ENCODE assay signal across 14 cellular contexts in genomic region chr20:25084616-25085187, GRCh38. TPM values are rescaled to one million over a fixed set of nuclear protein-coding genes. Genes with fewer than 3 reads are reported as not detected.
DNase-seq lines count a peak whose midpoint lies in the region; ATAC-seq and TF ChIP-seq lines count a peak whose summit lies in the region.
"Had no signal": no experiment of that assay in that cellular context is flagged by ENCODE, and none has a peak within 500 bp of the region (broad histone marks: within the 10 kb centered on the region; RNA-seq: fewer than 3 reads in every experiment).

No MANE protein-coding gene starts in this region.

- in situ Hi-C loops in GM23248 (cut with MboI), result no loop called here

- DNase-seq in left ventricle myocardium inferior, result no peak
- DNase-seq in left cardiac atrium, result no peak
- no peak for DNase-seq in WERI-Rb-1
- no peak for DNase-seq in GOT3 (lab: John Stamatoyannopoulos, UW)
- DNase-seq in tibial artery, result no peak
- no peak for DNase-seq in upper lobe of right lung
- no peak for DNase-seq in GM23248
- DNase-seq: effector CD8-positive, alpha-beta T cell; NCI-H226 had no signal

- TF ChIP-seq CTCF in left ventricle myocardium inferior (IDR thresholded peaks at IDR 0.05; ENCODE audit: borderline replicate concordance), result no peak
- no peak for TF ChIP-seq CTCF in WERI-Rb-1 (IDR thresholded peaks at IDR 0.05; ENCODE audit: low read depth, low read length)
- no peak for TF ChIP-seq CTCF in tibial artery (IDR thresholded peaks at IDR 0.05)
- TF ChIP-seq CTCF in upper lobe of right lung (IDR thresholded peaks at IDR 0.05), result no peak

- H4K20me1 ChIP-seq in GM23248 (ENCODE audit: insufficient read depth), result no peaks in the 10 kb centered on the region
- H4K20me1 ChIP-seq: BLaER1 treated with 17β-estradiol and CSF1 and Interleukin-3, amounts not matched to agents 10 nM and 100 nM had no signal

- H3F3A ChIP-seq in GM23248 (ENCODE audit: insufficient read depth), result no peaks in the 10 kb centered on the region

- no peaks in the 10 kb centered on the region for H3K9me2 ChIP-seq in GM23248 (ENCODE audit: insufficient read depth)

- intact Hi-C loops in left ventricle myocardium inferior (cut with micrococcal nuclease), result loop anchor here (10.0 kb wide), 1 partner anchor 80 kb away; no protein-coding TSS in a partner anchor
- intact Hi-C loops in left cardiac atrium (cut with DNase I), result loop anchor here in 1 of 2 donors (5.0 kb wide), 1 partner anchor 93 kb away; no protein-coding TSS in a partner anchor
- intact Hi-C loops in tibial artery (cut with DNase I; ENCODE audit: low total_unique reads), result no loop called here
- intact Hi-C loops in upper lobe of right lung (cut with DNase I), result no loop called here

- H3K4me3 ChIP-seq in left ventricle myocardium inferior (peak overlapping the region; percentile 33), WERI-Rb-1 (ENCODE audit: low read depth, low read length) (peak overlapping the region; percentile 48), iPS-18c (ENCODE audit: insufficient read depth, low read depth, low read length) (peak overlapping the region; percentile 24; the same call in 1 of the 2 replicates), tibial artery (no peak overlapping the region), upper lobe of right lung (no peak overlapping the region), GM23248 (no peak overlapping the region)
- H3K4me3 ChIP-seq: BLaER1 treated with 17β-estradiol and CSF1 and Interleukin-3, amounts not matched to agents 10 nM and 100 nM had no signal

- H3K9me3 ChIP-seq in left ventricle myocardium inferior (replicated peaks) (no peaks in the 10 kb centered on the region), WERI-Rb-1 (ENCODE audit: severe bottlenecking) (no peaks in the 10 kb centered on the region), iPS-18c (ENCODE audit: control insufficient read depth, insufficient read depth, low read length) (peaks cover 2% of the 10 kb centered on the region), tibial artery (no peaks in the 10 kb centered on the region), upper lobe of right lung (no peaks in the 10 kb centered on the region), GM23248 (ENCODE audit: low read depth) (no peaks in the 10 kb centered on the region)

- peaks cover 100% of the 10 kb centered on the region for H3K27me3 ChIP-seq in left ventricle myocardium inferior (ENCODE audit: low read depth)
- peaks cover 43% of the 10 kb centered on the region for H3K27me3 ChIP-seq in WERI-Rb-1 (ENCODE audit: insufficient read depth, low read depth, severe bottlenecking)
- H3K27me3 ChIP-seq in tibial artery, result peaks cover 3 to 98% of the 10 kb centered on the region in 2 donors
- peaks cover 77% of the 10 kb centered on the region for H3K27me3 ChIP-seq in upper lobe of right lung
- peaks cover 79% of the 10 kb centered on the region for H3K27me3 ChIP-seq in GM23248 (replicated peaks; ENCODE audit: insufficient read depth)
- H3K27me3 ChIP-seq: BLaER1 treated with 17β-estradiol and CSF1 and Interleukin-3, amounts not matched to agents 10 nM and 100 nM had no signal

- H3K27ac ChIP-seq in left ventricle myocardium inferior (replicated peaks) (no peak overlapping the region), WERI-Rb-1 (no peak overlapping the region), tibial artery (no peak overlapping the region), upper lobe of right lung (no peak overlapping the region), GM23248 (no peak overlapping the region)
- H3K27ac ChIP-seq: BLaER1 treated with 17β-estradiol and CSF1 and Interleukin-3, amounts not matched to agents 10 nM and 100 nM had no signal

- H3K36me3 ChIP-seq in left ventricle myocardium inferior (no peaks in the 10 kb centered on the region), WERI-Rb-1 (no peaks in the 10 kb centered on the region), tibial artery (no peaks in the 10 kb centered on the region), upper lobe of right lung (no peaks in the 10 kb centered on the region), GM23248 (ENCODE audit: low read depth) (no peaks in the 10 kb centered on the region)
- H3K36me3 ChIP-seq: BLaER1 treated with 17β-estradiol and CSF1 and Interleukin-3, amounts not matched to agents 10 nM and 100 nM had no signal

- H3K9ac ChIP-seq in GM23248, result no peak overlapping the region
- H3K9ac ChIP-seq: BLaER1 treated with 17β-estradiol and CSF1 and Interleukin-3, amounts not matched to agents 10 nM and 100 nM had no signal

- no peaks in the 10 kb centered on the region for H3K79me2 ChIP-seq in GM23248 (ENCODE audit: insufficient read depth)

- 4% methylated on average over 37 of the region's 37 CpGs for WGBS in GM23248 (ENCODE audit: low coverage in 1 of 2, low lambda C conversion rate in 2 of 2, missing lambda C conversion rate in 2 of 2), 2 experiments

- H2AFZ ChIP-seq in GM23248, result no peak overlapping the region

- no peak for ATAC-seq in left cardiac atrium
- ATAC-seq in upper lobe of right lung, result no peak

- H3K4me1 ChIP-seq in left ventricle myocardium inferior (peaks cover 32% of the 10 kb centered on the region), tibial artery (peaks cover 0 to 34% (median 24%) of the 10 kb centered on the region in 4 donors), upper lobe of right lung (peaks cover 7% of the 10 kb centered on the region), GM23248 (ENCODE audit: insufficient read depth) (no peaks in the 10 kb centered on the region)

- H3K4me2 ChIP-seq in GM23248 (ENCODE audit: unreplicated experiment), result no peak overlapping the region
- H3K4me2 ChIP-seq: BLaER1 treated with 17β-estradiol and CSF1 and Interleukin-3, amounts not matched to agents 10 nM and 100 nM had no signal

RNA-seq across cellular contexts. Expression of gene VSX1, which starts 2.8 kb away (rescaled TPM):
- total RNA-seq in left ventricle myocardium inferior (0.33 TPM), left cardiac atrium (under 1 TPM in 1 of 2 donors, not detected in 1; 0.38 TPM), upper lobe of right lung (not detected)
- total RNA-seq in GM23248 (2014; rRNA removed; shearing (Covaris generic)), result not detected in 2 replicates
- not detected in 2 replicates for polyA plus RNA-seq in GM23248 (2016; fragmentation: Nextera tagmentation; extraction: Ambion mirVana)
- total RNA-seq: astrocyte, lower leg skin, osteoblast had no signal

RNA-seq across cellular contexts. Expression of gene ACSS1, which starts 26.8 kb away (rescaled TPM):
- 159 TPM for total RNA-seq in left ventricle myocardium inferior
- total RNA-seq in left cardiac atrium, result 10 to 100 TPM; 27.9 to 55.0 TPM
- 37.2 TPM for total RNA-seq in upper lobe of right lung
- total RNA-seq in GM23248 (2014; rRNA removed; shearing (Covaris generic)), result under 0.01 and 1.1 TPM in 2 replicates
- 0.61 and 0.94 TPM in 2 replicates for polyA plus RNA-seq in GM23248 (2016; fragmentation: Nextera tagmentation; extraction: Ambion mirVana)

Comparison
In these comparisons a context has a peak if more than half of its experiments do, and no peak if none do; other contexts are left out.
1. H3K4me3 ChIP-seq: peak in left ventricle myocardium inferior (single experiment), WERI-Rb-1 (single experiment) and iPS-18c (single experiment); none in tibial artery (0 of 2), upper lobe of right lung (single experiment) and GM23248 (single experiment).
2. RNA of gene ACSS1, which starts 26.8 kb away (total RNA-seq): 159 TPM in left ventricle myocardium inferior (single experiment), 27.9 to 55.0 TPM in left cardiac atrium and 37.2 TPM in upper lobe of right lung (single experiment); under 0.01 to 1.1 TPM in GM23248; every median in the first group is over 10 times any median in the second.